29 cellular contexts compared by ENCODE assay signal in genomic region chr5:68542207-68542606, GRCh38.
DNase-seq lines count a peak whose midpoint lies in the region; ATAC-seq, FAIRE-seq and TF ChIP-seq lines count a peak whose summit lies in the region.
"Had no signal": no experiment of that assay in that cellular context is flagged by ENCODE, and none has a peak within 500 bp of the region (broad histone marks: within the 10 kb centered on the region; RNA-seq: fewer than 3 reads in every experiment).

No MANE protein-coding gene starts in this region.

- H2AFZ ChIP-seq in ACC112 (ENCODE audit: low read length, unreplicated experiment) (no peak overlapping the region), K562 (ENCODE audit: low read depth, low read length) (no peak overlapping the region)

- 0% methylated on average over 1 of the region's 1 CpG for WGBS in K562 (ENCODE audit: insufficient coverage, low coverage, missing lambda C conversion rate)

- no peak for TF ChIP-seq POLR2A in K562 (conservative IDR thresholded peaks at IDR 0.05)

- H3K27ac Mint-ChIP-seq in effector memory CD8-positive, alpha-beta T cell = no peak overlapping the region
- H3K27ac Mint-ChIP-seq: activated T-cell treated with anti-CD3 and anti-CD28 coated beads, Interleukin-2, amount 50 U/mL, for 24 hours; B cell; CD4-positive, alpha-beta memory T cell; stimulated activated naive CD8-positive, alpha-beta T cell treated with anti-CD3 and anti-CD28 coated beads, Interleukin-15, Interleukin-2, amounts not matched to agents 100 ng/mL and 50 ng/mL, for 24 hours had no signal

- no peak overlapping the region for H3K4me2 ChIP-seq in K562 (ENCODE audit: insufficient read depth, low read length)

- no peak overlapping the region for H3K4me3 Mint-ChIP-seq in effector memory CD8-positive, alpha-beta T cell
- H3K4me3 Mint-ChIP-seq: activated T-cell treated with anti-CD3 and anti-CD28 coated beads, Interleukin-2, amount 50 U/mL, for 24 hours; B cell; CD4-positive, alpha-beta memory T cell; stimulated activated naive CD8-positive, alpha-beta T cell treated with anti-CD3 and anti-CD28 coated beads, Interleukin-15, Interleukin-2, amounts not matched to agents 100 ng/mL and 50 ng/mL, for 24 hours had no signal

- H3K4me1 ChIP-seq in ACC112 (ENCODE audit: control insufficient read depth, insufficient read depth, low read length, unreplicated experiment) (peaks cover 39% of the 10 kb centered on the region), K562 (replicated peaks in 1 of 2; ENCODE audit: control insufficient read depth in 2 of 2, insufficient read depth in 2 of 2, low read length in 2 of 2) (no peaks in the 10 kb centered on the region)
- H3K4me1 ChIP-seq: left lung had no signal

- H3K9ac ChIP-seq in K562 (ENCODE audit: insufficient read depth in 1 of 2, low read depth in 2 of 2, low read length in 2 of 2) = no peak overlapping the region

- H3K4me1 Mint-ChIP-seq in effector memory CD8-positive, alpha-beta T cell (ENCODE audit: low read depth in 2 of 2) = no peaks in the 10 kb centered on the region

- H3K9me1 ChIP-seq in K562 (ENCODE audit: control insufficient read depth, insufficient read depth, low read length) = no peaks in the 10 kb centered on the region

- H3K36me3 ChIP-seq in ACC112 (ENCODE audit: insufficient read depth, low read length) = no peaks in the 10 kb centered on the region
- no peaks in the 10 kb centered on the region for H3K36me3 ChIP-seq in K562 (ENCODE audit: control insufficient read depth, insufficient read depth, low read length)
- H3K36me3 ChIP-seq: left lung had no signal

- CTCF ChIA-PET in K562 (lab: Yijun Ruan, JAX; ENCODE audit: low intra/inter-chr PET ratio) = no interaction called here

- H3K4me3 ChIP-seq in ACC112 (ENCODE audit: low read depth, low read length) (peak overlapping the region; percentile 25; the same call in 1 of the 2 replicates), K562 (no peak overlapping the region)
- H3K4me3 ChIP-seq: dorsolateral prefrontal cortex, left lung, SK-N-MC, testis had no signal

- H3K27me3 ChIP-seq in ACC112 (ENCODE audit: insufficient read depth, low read length) = no peaks in the 10 kb centered on the region
- peaks cover 11 to 20% of the 10 kb centered on the region in 2 experiments; a peak in 4 of 5 replicates for H3K27me3 ChIP-seq in K562 (ENCODE audit: control insufficient read depth in 2 of 2, insufficient read depth in 2 of 2, low read length in 2 of 2)
- H3K27me3 ChIP-seq: dorsolateral prefrontal cortex, left lung, testis had no signal

- POLR2A ChIA-PET in K562 (lab: Yijun Ruan, JAX) = no interaction called here

- no peak for ATAC-seq in K562
- no peak for ATAC-seq in effector memory CD8-positive, alpha-beta T cell (replicated peaks)
- no peak for ATAC-seq in HG03460 (IDR thresholded peaks at IDR 0.05; ENCODE audit: unreplicated experiment)
- ATAC-seq: left lung, right cardiac atrium had no signal

- in situ Hi-C loops in K562 (cut with MboI) = no loop called here

- H3K27me3 Mint-ChIP-seq in effector memory CD8-positive, alpha-beta T cell = peaks cover 38 to 49% of the 10 kb centered on the region in 2 donors

- TF ChIP-seq CTCF in K562 (IDR thresholded peaks at IDR 0.05 in 2 of 3, conservative IDR thresholded peaks at IDR 0.05 in 1 of 3; ENCODE audit: insufficient read depth in 2 of 3, low read depth in 1 of 3, low read length in 3 of 3) = no peak

- DNase-seq in MV-4-11 (lab: John Stamatoyannopoulos, UW) = peak; percentile 16
- DNase-seq in K562 (ENCODE audit: extremely low read depth in 1 of 4, low spot score in 3 of 4) = no peak
- peak; percentile 78 for DNase-seq in iris pigment epithelial cell (ENCODE audit: low read depth)
- no peak for DNase-seq in NOMO-1 treated with DMSO at 0.1 percent for 48 hours (lab: John Stamatoyannopoulos, UW; ENCODE audit: unreplicated experiment)
- no peak for DNase-seq in effector memory CD8-positive, alpha-beta T cell
- DNase-seq in NCI-H2029 (lab: John Stamatoyannopoulos, UW) = no peak
- DNase-seq: activated gamma-delta T cell; activated T-cell treated with anti-CD3 and anti-CD28 coated beads, Interleukin-2, amount 50 U/mL, for 24 hours; CD4-positive, alpha-beta memory T cell; DND-41; dorsolateral prefrontal cortex; H7; left lung; NCI-H1436 treated with DMSO at 0.1 percent for 48 hours; NCI-H226; right cardiac atrium; stimulated activated CD8-positive, alpha-beta memory T cell treated with anti-CD3 and anti-CD28 coated beads, Interleukin-4, amount 100 ng/mL, for 48 hours; T-helper 1 cell; testis had no signal

- no peaks in the 10 kb centered on the region for H3K36me3 Mint-ChIP-seq in effector memory CD8-positive, alpha-beta T cell (ENCODE audit: insufficient read depth)
- H3K36me3 Mint-ChIP-seq: CD4-positive, alpha-beta memory T cell had no signal

- peak overlapping the region; percentile 38 for H3K27ac ChIP-seq in ACC112 (ENCODE audit: low read depth, low read length)
- H3K27ac ChIP-seq in K562 (ENCODE audit: extremely low read depth, low read depth, low read length) = no peak overlapping the region
- H3K27ac ChIP-seq: dorsolateral prefrontal cortex, left lung, SK-N-MC, testis had no signal

- no peak for FAIRE-seq in K562 (lab: Jason Lieb, UNC)
- FAIRE-seq: A204.1, D721Med, endothelial cell of umbilical vein, GM19239, islet of Langerhans had no signal

- H4K20me1 ChIP-seq in K562 (replicated peaks; ENCODE audit: control insufficient read depth, insufficient read depth, low read length) = no peaks in the 10 kb centered on the region

- no peak for TF ChIP-seq RAD21 in K562 (CRISPR knock-in tag; conservative IDR thresholded peaks at IDR 0.05 in 1 of 2, IDR thresholded peaks at IDR 0.05 in 1 of 2)

- BruUV-seq in K562 (replicated peaks; lab: Mats Ljungman, UMichigan) = no TSS peak

- H3K79me2 ChIP-seq in ACC112 (ENCODE audit: control insufficient read depth, insufficient read depth, low read length, unreplicated experiment) (no peaks in the 10 kb centered on the region), K562 (ENCODE audit: control insufficient read depth, insufficient read depth, low read length) (no peaks in the 10 kb centered on the region)

- H3K9me3 ChIP-seq in K562 (replicated peaks; ENCODE audit: control insufficient read depth, insufficient read depth, low read depth, low read length) = no peaks in the 10 kb centered on the region
- H3K9me3 ChIP-seq: left lung, testis had no signal

- no peaks in the 10 kb centered on the region for H3K9me3 Mint-ChIP-seq in effector memory CD8-positive, alpha-beta T cell
- H3K9me3 Mint-ChIP-seq: activated T-cell treated with anti-CD3 and anti-CD28 coated beads, Interleukin-2, amount 50 U/mL, for 24 hours; CD4-positive, alpha-beta memory T cell; stimulated activated naive CD8-positive, alpha-beta T cell treated with anti-CD3 and anti-CD28 coated beads, Interleukin-15, Interleukin-2, amounts not matched to agents 100 ng/mL and 50 ng/mL, for 24 hours had no signal

- TF ChIP-seq EP300 in K562 (IDR thresholded peaks at IDR 0.05; ENCODE audit: low read length) = no peak

- intact Hi-C loops in K562 (cut with micrococcal nuclease) = no loop called here

TF ChIP-seq in K562, 482 proteins besides CTCF, POLR2A, EP300 and RAD21:
- TF ChIP-seq IRF9 (tag; IDR thresholded peaks at IDR 0.05) = no peak
- peak; percentile 12; the same call in 1 of the 2 replicates for TF ChIP-seq ATF3 (IDR thresholded peaks at IDR 0.05)
- no peak for TF ChIP-seq ATF3 (CRISPR knock-in tag; conservative IDR thresholded peaks at IDR 0.05)
- TF ChIP-seq CEBPG (CRISPR knock-in tag; IDR thresholded peaks at IDR 0.05) = no peak
- 0 out of 4 replicates have a peak, but pooled peaks of 1 of the 2 experiments have one; percentile 16 for TF ChIP-seq CEBPG (tag; conservative IDR thresholded peaks at IDR 0.05 in 1 of 2, IDR thresholded peaks at IDR 0.05 in 1 of 2)
- no peak for TF ChIP-seq THAP7 (CRISPR knock-in tag; IDR thresholded peaks at IDR 0.05)
TF ChIP-seq in K562: peak in this region for 2.

Comparison
In these comparisons a context has a peak if more than half of its experiments do, and no peak if none do; other contexts are left out.
1. DNase-seq: peak in MV-4-11 (single experiment) and iris pigment epithelial cell (single experiment); none in K562 (0 of 4), NOMO-1 treated with DMSO at 0.1 percent for 48 hours (single experiment), effector memory CD8-positive, alpha-beta T cell (0 of 3) and NCI-H2029 (single experiment).